ENCODE assay signal across 35 cellular contexts in the genomic region with DNA sequence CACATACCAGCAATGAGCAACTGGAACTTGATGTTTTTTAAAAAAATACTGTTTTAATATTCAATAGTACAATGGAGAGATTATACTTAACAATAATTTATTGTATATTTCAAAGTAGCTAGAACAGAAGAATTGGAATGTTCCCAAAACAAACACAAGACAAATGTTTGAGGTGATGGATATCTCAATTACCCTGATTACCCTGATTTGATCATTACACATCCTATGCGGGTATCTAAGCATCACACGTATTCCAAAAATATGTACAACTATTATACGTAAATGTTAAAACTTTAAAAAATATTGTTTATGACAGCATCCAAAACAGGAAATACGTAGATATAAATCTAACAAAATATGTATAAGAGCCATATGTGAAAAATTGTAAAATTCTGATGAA.
"Had no signal": no experiment of that assay in that cellular context is flagged by ENCODE, and none has a peak within 500 bp of the region (broad histone marks: within the 10 kb centered on the region; RNA-seq: fewer than 3 reads in every experiment).

No MANE protein-coding gene starts in this region.

- H3K36me3 ChIP-seq: MG63 had no signal

- H3K27ac ChIP-seq: KMS-11 had no signal

- H3K4me2 ChIP-seq: KMS-11 had no signal

- H3K27me3 ChIP-seq: MG63 had no signal

- H3K4me3 ChIP-seq: MG63 had no signal

- H3K9ac ChIP-seq: KMS-11 had no signal

- DNase-seq: Karpas-422, Kasumi-1, KG1, MG63, MM.1S, MV-4-11, NCI-H1048, NCI-H1092, NCI-H1092 treated with DMSO at 0.1 percent for 48 hours, NCI-H1105, NCI-H1105 treated with DMSO at 0.1 percent for 48 hours, NCI-H1417, NCI-H1417 treated with DMSO at 0.1 percent for 48 hours, NCI-H1436, NCI-H1436 treated with DMSO at 0.1 percent for 48 hours, NCI-H146, NCI-H1694, NCI-H1694 treated with DMSO at 0.1 percent for 48 hours, NCI-H187, NCI-H187 treated with DMSO at 0.1 percent for 48 hours, NCI-H1930, NCI-H2029, NCI-H2029 treated with DMSO at 0.1 percent for 48 hours, NCI-H2081, NCI-H2081 treated with DMSO at 0.1 percent for 48 hours, NCI-H2107, NCI-H2171, NCI-H2171 treated with DMSO at 0.1 percent for 48 hours, NCI-H2227 treated with DMSO at 0.1 percent for 48 hours, NCI-H226, NCI-H345, NCI-H446, NCI-H446 treated with DMSO at 0.1 percent for 48 hours, NCI-H510A had no signal

- H3K9me3 ChIP-seq: MG63 had no signal
